ENCODE assay signal across 15 cellular contexts in genomic region chr22:44532466-44533025, GRCh38. TPM values are rescaled to one million over a fixed set of nuclear protein-coding genes. Genes with fewer than 3 reads are reported as not detected.
A peak's percentile ranks its signal among the peaks of the same experiment; 100 is the strongest.
DNase-seq lines count a peak whose midpoint lies in the region; TF ChIP-seq lines count a peak whose summit lies in the region.
"Had no signal": no experiment of that assay in that cellular context is flagged by ENCODE, and none has a peak within 500 bp of the region (broad histone marks: within the 10 kb centered on the region; RNA-seq: fewer than 3 reads in every experiment).

No MANE protein-coding gene starts in this region.

- H3K4me1 ChIP-seq in endodermal cell (ENCODE audit: control insufficient read depth, insufficient read depth, low read length), result no peaks in the 10 kb centered on the region
- H3K4me1 ChIP-seq: lower lobe of right lung, right lobe of liver had no signal

- H3K9me3 Mint-ChIP-seq in endodermal cell, result peaks cover 5% of the 10 kb centered on the region
- H3K9me3 Mint-ChIP-seq: IgD-negative memory B cell had no signal

- H3K27ac ChIP-seq in endodermal cell (ENCODE audit: low read depth, low read length), result no peak overlapping the region
- no peak overlapping the region for H3K27ac ChIP-seq in substantia nigra (ENCODE audit: low read depth, low read length, poor library complexity, severe bottlenecking)
- H3K27ac ChIP-seq: lower lobe of right lung, right lobe of liver had no signal

- no peak overlapping the region for H3K4me3 ChIP-seq in endodermal cell (ENCODE audit: low read length)
- H3K4me3 ChIP-seq in foreskin fibroblast (ENCODE audit: low read depth in 1 of 2, low read length in 2 of 2), result no peak overlapping the region
- H3K4me3 ChIP-seq: lower lobe of right lung, right lobe of liver had no signal

- no peaks in the 10 kb centered on the region for H3K4me1 Mint-ChIP-seq in endodermal cell
- H3K4me1 Mint-ChIP-seq: B cell, IgD-negative memory B cell had no signal

- H3K27ac Mint-ChIP-seq in endodermal cell, result no peak overlapping the region
- H3K27ac Mint-ChIP-seq: B cell had no signal

- H3K9me3 ChIP-seq in endodermal cell (ENCODE audit: control insufficient read depth, low read length), result peaks cover 4% of the 10 kb centered on the region
- H3K9me3 ChIP-seq: lower lobe of right lung, right lobe of liver had no signal

- H3K27me3 ChIP-seq in endodermal cell (ENCODE audit: control insufficient read depth, insufficient read depth, low read length, poor library complexity, severe bottlenecking), result no peaks in the 10 kb centered on the region
- H3K27me3 ChIP-seq: right lobe of liver had no signal

- H3K9ac ChIP-seq in endodermal cell (ENCODE audit: extremely low read depth, low read length, poor library complexity, severe bottlenecking), result no peak overlapping the region

- no peaks in the 10 kb centered on the region for H3K36me3 ChIP-seq in endodermal cell (ENCODE audit: control insufficient read depth, insufficient read depth, low read length)
- H3K36me3 ChIP-seq: lower lobe of right lung, right lobe of liver had no signal

- peaks cover 25% of the 10 kb centered on the region for H3K27me3 Mint-ChIP-seq in endodermal cell (ENCODE audit: insufficient read depth)

- DNase-seq in DMS53 (lab: John Stamatoyannopoulos, UW) (peak; percentile 96), NCI-H1417 treated with DMSO at 0.1 percent for 48 hours (lab: John Stamatoyannopoulos, UW) (peak; percentile 64), NCI-H510A (lab: John Stamatoyannopoulos, UW) (peak; percentile 78), endodermal cell (peak; percentile 32), substantia nigra (lab: John Stamatoyannopoulos, UW) (no peak), NCI-H1105 (lab: John Stamatoyannopoulos, UW) (no peak), foreskin fibroblast (no peak)
- DNase-seq: activated CD8-positive, alpha-beta memory T cell treated with anti-CD3 and anti-CD28 coated beads for 24 hours; aorta; GF-D8; lower lobe of right lung; right lobe of liver; SW 1271 had no signal

- WGBS in endodermal cell (ENCODE audit: insufficient coverage in 1 of 2, insufficient read length in 1 of 2), 2 experiments, result 80 to 82% methylated on average over 11 to 12 of the region's 12 CpGs

- no peak for TF ChIP-seq CTCF in endodermal cell (conservative IDR thresholded peaks at IDR 0.05)
- no peak for TF ChIP-seq CTCF in foreskin fibroblast (IDR thresholded peaks at IDR 0.05; ENCODE audit: low read depth, low read length)

- no peaks in the 10 kb centered on the region for H3K36me3 Mint-ChIP-seq in endodermal cell (ENCODE audit: low read depth)
- H3K36me3 Mint-ChIP-seq: IgD-negative memory B cell had no signal

- H3K4me3 Mint-ChIP-seq in endodermal cell, result no peak overlapping the region
- H3K4me3 Mint-ChIP-seq: B cell, IgD-negative memory B cell had no signal

RNA-seq across cellular contexts. Expression of gene RTL6, which starts 34.5 kb away (rescaled TPM):
- total RNA-seq in endodermal cell, result 10 to 100 TPM; 19.7 to 20.7 TPM
- 26.0 TPM for polyA plus RNA-seq in endodermal cell (2013, experiment 1 of 2)
- polyA plus RNA-seq in endodermal cell (2013, experiment 2 of 2), result 24.8 TPM

Comparison
In these comparisons a context has a peak if more than half of its experiments do, and no peak if none do; other contexts are left out.
1. DNase-seq: peak in DMS53 (single experiment), NCI-H1417 treated with DMSO at 0.1 percent for 48 hours (single experiment), NCI-H510A (single experiment) and endodermal cell (single experiment); none in substantia nigra (0 of 49), NCI-H1105 (single experiment) and foreskin fibroblast (0 of 2).